10 cellular contexts compared by ENCODE assay signal in the genomic region with DNA sequence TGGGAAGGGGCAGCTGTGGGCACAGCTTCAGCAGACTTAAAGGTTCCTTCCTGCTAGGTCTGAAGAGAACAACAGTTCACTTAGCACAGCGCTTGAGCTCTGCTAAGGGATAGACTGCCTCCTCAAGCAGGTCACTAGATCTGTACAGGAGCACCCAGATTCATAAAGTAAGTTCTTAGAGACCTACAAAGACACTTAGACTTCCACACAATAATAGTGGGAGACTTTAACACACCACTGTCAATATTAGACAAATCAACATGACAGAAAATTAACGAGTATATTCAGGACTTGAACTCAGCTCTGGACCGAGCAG.
"Had no signal": no experiment of that assay in that cellular context is flagged by ENCODE, and none has a peak within 500 bp of the region (broad histone marks: within the 10 kb centered on the region; RNA-seq: fewer than 3 reads in every experiment).

No MANE protein-coding gene starts in this region.

- H3K27ac ChIP-seq: GM23248 had no signal

- H3K9me3 ChIP-seq: HAP-1 had no signal

- H3K27ac Mint-ChIP-seq: H9, HFFc6 had no signal

- H3K4me1 ChIP-seq: HAP-1 had no signal

- H3K4me3 Mint-ChIP-seq: H9, HFFc6 had no signal

- H3K4me1 Mint-ChIP-seq: H9 had no signal

- H3K36me3 ChIP-seq: HAP-1 had no signal

- DNase-seq: GM23248, GOT3, H7, H9, HCEC 1CT, HFFc6 had no signal

- H3K9ac ChIP-seq: GM23248 had no signal

- ATAC-seq: HCT116 had no signal

- FAIRE-seq: H1, H54 had no signal

- H2AFZ ChIP-seq: GM23248 had no signal

- H3K4me3 ChIP-seq: GM23248, HAP-1 had no signal
